ENCODE assay signal across 22 cellular contexts in the genomic region with DNA sequence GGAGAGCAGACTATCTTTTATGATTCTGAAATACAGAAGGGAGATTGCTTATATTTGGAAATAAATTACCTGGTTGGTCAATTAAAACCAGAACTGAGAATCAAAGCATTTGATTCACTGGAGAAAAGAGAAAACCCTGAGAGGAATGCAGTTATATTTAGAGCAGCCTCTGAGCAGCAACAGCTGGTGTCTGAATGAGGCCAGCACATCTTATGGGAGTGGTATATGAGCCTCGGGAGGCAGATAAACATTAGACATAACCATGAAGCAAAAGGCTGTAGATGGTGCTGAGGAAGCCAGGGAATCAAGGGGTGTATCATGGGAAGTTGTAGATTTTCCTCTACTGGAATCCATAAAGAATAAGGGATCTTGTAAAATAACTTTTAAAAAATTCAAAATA.
"Had no signal": no experiment of that assay in that cellular context is flagged by ENCODE, and none has a peak within 500 bp of the region (broad histone marks: within the 10 kb centered on the region; RNA-seq: fewer than 3 reads in every experiment).

No MANE protein-coding gene starts in this region.

- ATAC-seq: left ventricle myocardium superior; naive thymus-derived CD4-positive, alpha-beta T cell; pancreas; sciatic nerve had no signal

- H3K4me1 ChIP-seq: colonic mucosa, esophagus squamous epithelium, pancreas, prostate gland, suprapubic skin, thyroid gland had no signal

- H3K9me3 ChIP-seq: colonic mucosa, esophagus squamous epithelium, gastrocnemius medialis, pancreas, prostate gland, suprapubic skin, thyroid gland had no signal

- H3K9me3 Mint-ChIP-seq: immature natural killer cell, neural crest cell had no signal

- H3K36me3 Mint-ChIP-seq: naive thymus-derived CD4-positive, alpha-beta T cell; type B pancreatic cell had no signal

- H3K27ac ChIP-seq: cardiac muscle cell, colonic mucosa, esophagus squamous epithelium, pancreas, prostate gland, skin epidermis, suprapubic skin, thyroid gland had no signal

- H3K27ac Mint-ChIP-seq: naive thymus-derived CD4-positive, alpha-beta T cell; type B pancreatic cell had no signal

- H3K36me3 ChIP-seq: cardiac muscle cell, colonic mucosa, esophagus squamous epithelium, gastrocnemius medialis, pancreas, prostate gland, suprapubic skin, thyroid gland had no signal

- DNase-seq: colonic mucosa; dermis blood vessel endothelial cell; esophagus squamous epithelium; gastrocnemius medialis; immature natural killer cell; left ventricle myocardium superior; mesenchymal stem cell; midbrain; naive thymus-derived CD4-positive, alpha-beta T cell; pancreas; retina; stimulated activated CD4-positive, alpha-beta T cell treated with anti-CD3 and anti-CD28 coated beads, Interleukin-2, amount 100 ng/mL, for 24 hours; stimulated activated naive CD4-positive, alpha-beta T cell treated with Interleukin-2 at 50 U/mL for 16 hours; thyroid gland had no signal

- H3K27me3 ChIP-seq: cardiac muscle cell, colonic mucosa, esophagus squamous epithelium, gastrocnemius medialis, pancreas, suprapubic skin, thyroid gland had no signal

- H3K4me1 Mint-ChIP-seq: naive thymus-derived CD4-positive, alpha-beta T cell; neural crest cell had no signal

- H3K4me3 Mint-ChIP-seq: immature natural killer cell; naive thymus-derived CD4-positive, alpha-beta T cell; neural crest cell; type B pancreatic cell had no signal

- H3K4me3 ChIP-seq: cardiac muscle cell, colonic mucosa, esophagus squamous epithelium, gastrocnemius medialis, lung, pancreas, prostate gland, skin epidermis, suprapubic skin, thyroid gland had no signal
